In the genomic region with DNA sequence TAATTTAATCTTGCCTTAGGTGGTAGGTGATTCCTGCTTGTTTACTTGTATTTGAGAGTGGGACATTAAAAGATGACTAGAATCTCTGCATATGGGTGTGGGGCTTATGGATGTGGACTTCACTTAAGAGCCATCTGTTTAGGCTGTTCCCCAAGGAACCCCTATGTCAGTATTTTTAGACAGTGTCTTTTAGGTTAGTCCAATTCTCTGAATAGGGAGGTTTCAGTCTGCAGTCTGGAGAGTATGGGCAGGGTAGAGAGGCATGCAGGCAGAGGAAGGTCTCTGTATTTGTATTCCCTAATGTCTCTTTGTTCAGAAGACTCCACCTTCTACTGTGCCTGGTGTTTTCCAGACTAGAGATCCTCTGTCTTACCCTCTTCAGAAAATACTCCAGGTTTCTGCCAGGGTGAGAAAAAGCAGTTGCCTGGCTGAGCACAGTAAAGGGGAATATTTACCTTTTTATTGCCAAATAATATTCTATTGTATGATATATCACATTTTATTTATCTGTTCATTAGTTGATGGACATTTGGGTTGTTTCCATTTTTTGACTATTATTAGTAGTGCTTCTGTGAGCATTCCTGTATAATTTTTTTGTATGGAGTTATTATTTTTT, we compare ENCODE assay signal across 1 cellular context.
TF ChIP-seq lines count a peak whose summit lies in the region.

No MANE protein-coding gene starts in this region.

TF ChIP-seq in K562, 482 proteins besides CTCF, POLR2A, EP300 and RAD21:
- TF ChIP-seq ZNF449 (CRISPR knock-in tag; IDR thresholded peaks at IDR 0.05) (no peak), TEAD2 (tag; IDR thresholded peaks at IDR 0.05) (no peak), CBFA2T2 (conservative IDR thresholded peaks at IDR 0.05) (no peak), MTA2 (IDR thresholded peaks at IDR 0.05; ENCODE audit: low read depth) (no peak), STAT5B (CRISPR knock-in tag; IDR thresholded peaks at IDR 0.05) (no peak), ZNF12 (CRISPR knock-in tag; IDR thresholded peaks at IDR 0.05) (no peak), SMARCC2 (IDR thresholded peaks at IDR 0.05; ENCODE audit: low read depth) (no peak), CREM (IDR thresholded peaks at IDR 0.05; ENCODE audit: low read depth) (no peak), CHD1 (IDR thresholded peaks at IDR 0.05; ENCODE audit: low read length) (no peak), ADNP (tag; IDR thresholded peaks at IDR 0.05) (no peak), ZNF780A (CRISPR knock-in tag; IDR thresholded peaks at IDR 0.05) (no peak), ZNF639 (CRISPR knock-in tag; conservative IDR thresholded peaks at IDR 0.05 in 1 of 2, IDR thresholded peaks at IDR 0.05 in 1 of 2) (no peak), SMARCE1 (IDR thresholded peaks at IDR 0.05) (no peak), ZNF644 (tag; IDR thresholded peaks at IDR 0.05; ENCODE audit: low read depth) (no peak)
- TF ChIP-seq, protein P1, sequence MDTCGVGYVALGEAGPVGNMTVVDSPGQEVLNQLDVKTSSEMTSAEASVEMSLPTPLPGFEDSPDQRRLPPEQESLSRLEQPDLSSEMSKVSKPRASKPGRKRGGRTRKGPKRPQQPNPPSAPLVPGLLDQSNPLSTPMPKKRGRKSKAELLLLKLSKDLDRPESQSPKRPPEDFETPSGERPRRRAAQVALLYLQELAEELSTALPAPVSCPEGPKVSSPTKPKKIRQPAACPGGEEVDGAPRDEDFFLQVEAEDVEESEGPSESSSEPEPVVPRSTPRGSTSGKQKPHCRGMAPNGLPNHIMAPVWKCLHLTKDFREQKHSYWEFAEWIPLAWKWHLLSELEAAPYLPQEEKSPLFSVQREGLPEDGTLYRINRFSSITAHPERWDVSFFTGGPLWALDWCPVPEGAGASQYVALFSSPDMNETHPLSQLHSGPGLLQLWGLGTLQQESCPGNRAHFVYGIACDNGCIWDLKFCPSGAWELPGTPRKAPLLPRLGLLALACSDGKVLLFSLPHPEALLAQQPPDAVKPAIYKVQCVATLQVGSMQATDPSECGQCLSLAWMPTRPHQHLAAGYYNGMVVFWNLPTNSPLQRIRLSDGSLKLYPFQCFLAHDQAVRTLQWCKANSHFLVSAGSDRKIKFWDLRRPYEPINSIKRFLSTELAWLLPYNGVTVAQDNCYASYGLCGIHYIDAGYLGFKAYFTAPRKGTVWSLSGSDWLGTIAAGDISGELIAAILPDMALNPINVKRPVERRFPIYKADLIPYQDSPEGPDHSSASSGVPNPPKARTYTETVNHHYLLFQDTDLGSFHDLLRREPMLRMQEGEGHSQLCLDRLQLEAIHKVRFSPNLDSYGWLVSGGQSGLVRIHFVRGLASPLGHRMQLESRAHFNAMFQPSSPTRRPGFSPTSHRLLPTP (IDR thresholded peaks at IDR 0.05; ENCODE audit: borderline replicate concordance, extremely low read depth, insufficient read length), result no peak
TF ChIP-seq in K562: peak in this region for 0.
